In genomic region chrX:110346681-110347080, GRCh38 we compare ENCODE assay signal across 19 cellular contexts. TPM values are rescaled to one million over a fixed set of nuclear protein-coding genes. Genes with fewer than 3 reads are reported as not detected.
DNase-seq lines count a peak whose midpoint lies in the region; ATAC-seq and TF ChIP-seq lines count a peak whose summit lies in the region.
"Had no signal": no experiment of that assay in that cellular context is flagged by ENCODE, and none has a peak within 500 bp of the region (broad histone marks: within the 10 kb centered on the region; RNA-seq: fewer than 3 reads in every experiment).

No MANE protein-coding gene starts in this region.

- WGBS in body of pancreas, 2 donors = 52 to 54% methylated on average over 16 to 17 of the region's 17 CpGs
- WGBS in esophagus squamous epithelium, 2 donors = 52 to 80% methylated on average over 1 to 17 of the region's 17 CpGs

- no peaks in the 10 kb centered on the region for H3K4me1 ChIP-seq in body of pancreas
- H3K4me1 ChIP-seq in cardiac muscle cell (ENCODE audit: low read depth) = no peaks in the 10 kb centered on the region
- no peaks in the 10 kb centered on the region for H3K4me1 ChIP-seq in neural progenitor cell
- no peaks in the 10 kb centered on the region for H3K4me1 ChIP-seq in naive thymus-derived CD4-positive, alpha-beta T cell (ENCODE audit: control insufficient read depth in 2 of 2, insufficient read depth in 2 of 2, low read length in 2 of 2)
- H3K4me1 ChIP-seq in esophagus squamous epithelium = no peaks in the 10 kb centered on the region
- H3K4me1 ChIP-seq: pancreas, spleen had no signal

- H3K27me3 ChIP-seq in H7 (ENCODE audit: control insufficient read depth, insufficient read depth, low read length) = no peaks in the 10 kb centered on the region
- no peaks in the 10 kb centered on the region for H3K27me3 ChIP-seq in body of pancreas
- H3K27me3 ChIP-seq in cardiac muscle cell = no peaks in the 10 kb centered on the region
- H3K27me3 ChIP-seq in neural progenitor cell = no peaks in the 10 kb centered on the region
- no peaks in the 10 kb centered on the region for H3K27me3 ChIP-seq in naive thymus-derived CD4-positive, alpha-beta T cell (ENCODE audit: control insufficient read depth in 2 of 2, insufficient read depth in 2 of 2, low read length in 2 of 2)
- no peaks in the 10 kb centered on the region for H3K27me3 ChIP-seq in esophagus squamous epithelium
- H3K27me3 ChIP-seq: pancreas, spleen had no signal

- H3K9me3 Mint-ChIP-seq in neural progenitor cell = peaks cover 2% of the 10 kb centered on the region
- peaks cover 0 to 1% (median 0%) of the 10 kb centered on the region in 11 donors for H3K9me3 Mint-ChIP-seq in naive thymus-derived CD4-positive, alpha-beta T cell
- H3K9me3 Mint-ChIP-seq in natural killer cell treated with Interleukin-12 subunit alpha and Interleukin-12 subunit beta and Interleukin-15 and Interleukin-18, amount 100 ng/mL, for 72 hours = no peaks in the 10 kb centered on the region
- H3K9me3 Mint-ChIP-seq: activated naive CD4-positive, alpha-beta T cell treated with anti-CD3 and anti-CD28 coated beads, Interleukin-2, amount 50 U/mL, for 24 hours; activated T-cell treated with anti-CD3 and anti-CD28 coated beads, Interleukin-2, amount 50 U/mL, for 24 hours had no signal

- peaks cover 2% of the 10 kb centered on the region for H3K27me3 Mint-ChIP-seq in neural progenitor cell (ENCODE audit: insufficient read depth, low read depth)
- H3K27me3 Mint-ChIP-seq in naive thymus-derived CD4-positive, alpha-beta T cell = no peaks in the 10 kb centered on the region
- peaks cover 0 to 5% of the 10 kb centered on the region in 2 donors for H3K27me3 Mint-ChIP-seq in natural killer cell treated with Interleukin-12 subunit alpha and Interleukin-12 subunit beta and Interleukin-15 and Interleukin-18, amount 100 ng/mL, for 72 hours
- H3K27me3 Mint-ChIP-seq: activated naive CD4-positive, alpha-beta T cell treated with anti-CD3 and anti-CD28 coated beads, Interleukin-2, amount 50 U/mL, for 24 hours had no signal

- no peak for TF ChIP-seq POLR2A in body of pancreas (IDR thresholded peaks at IDR 0.05)
- TF ChIP-seq POLR2A in esophagus squamous epithelium (IDR thresholded peaks at IDR 0.05) = no peak

- H3K36me3 ChIP-seq in H7 (replicated peaks; ENCODE audit: control insufficient read depth, insufficient read depth, low read length) (no peaks in the 10 kb centered on the region), body of pancreas (replicated peaks in 1 of 2; ENCODE audit: insufficient read depth in 1 of 2, low read depth in 2 of 2) (no peaks in the 10 kb centered on the region), cardiac muscle cell (no peaks in the 10 kb centered on the region), neural progenitor cell (no peaks in the 10 kb centered on the region), esophagus squamous epithelium (no peaks in the 10 kb centered on the region)
- H3K36me3 ChIP-seq in naive thymus-derived CD4-positive, alpha-beta T cell (ENCODE audit: control insufficient read depth in 2 of 3, insufficient read depth in 3 of 3, low read length in 3 of 3) = no peaks in the 10 kb centered on the region
- H3K36me3 ChIP-seq: BLaER1 treated with 17β-estradiol and CSF1 and Interleukin-3, amounts not matched to agents 10 nM and 100 nM; pancreas; spleen had no signal

- TF ChIP-seq CTCF in body of pancreas (IDR thresholded peaks at IDR 0.05) (no peak), cardiac muscle cell (IDR thresholded peaks at IDR 0.05; ENCODE audit: low read depth, low read length) (peak; percentile 31), neural progenitor cell (IDR thresholded peaks at IDR 0.05) (no peak), esophagus squamous epithelium (IDR thresholded peaks at IDR 0.05) (no peak)

- H3K79me2 ChIP-seq in neural progenitor cell (ENCODE audit: low read depth) = no peaks in the 10 kb centered on the region

- ATAC-seq in body of pancreas = no peak
- ATAC-seq in naive thymus-derived CD4-positive, alpha-beta T cell = no peak
- no peak for ATAC-seq in natural killer cell treated with Interleukin-12 subunit alpha and Interleukin-12 subunit beta and Interleukin-15 and Interleukin-18, amount 100 ng/mL, for 72 hours
- ATAC-seq: left colon had no signal

- no peak overlapping the region for H3K4me2 ChIP-seq in neural progenitor cell
- H3K4me2 ChIP-seq: BLaER1 treated with 17β-estradiol and CSF1 and Interleukin-3, amounts not matched to agents 10 nM and 100 nM had no signal

- no peaks in the 10 kb centered on the region for H3F3A ChIP-seq in neural progenitor cell (ENCODE audit: low read depth)

- CTCF ChIA-PET in naive thymus-derived CD4-positive, alpha-beta T cell (lab: Charles Lee) = no interaction called here

- intact Hi-C loops in body of pancreas (cut with DNase I) = no loop called here
- intact Hi-C loops in naive thymus-derived CD4-positive, alpha-beta T cell (cut with micrococcal nuclease) = no loop called here
- intact Hi-C loops in esophagus squamous epithelium (cut with DNase I) = no loop called here

- DNase-seq in H7 = peak; percentile 45
- peak; percentile 10 to 33 (median 20) for DNase-seq in body of pancreas
- DNase-seq in cardiac muscle cell (ENCODE audit: low read depth in 1 of 2, low spot score in 1 of 2) = peak; percentile 25 to 40
- peak; percentile 20 for DNase-seq in neural progenitor cell (ENCODE audit: low spot score)
- DNase-seq in NCI-H2196 (lab: John Stamatoyannopoulos, UW; ENCODE audit: unreplicated experiment) = no peak
- DNase-seq in naive thymus-derived CD4-positive, alpha-beta T cell = no peak
- DNase-seq in esophagus squamous epithelium (lab: John Stamatoyannopoulos, UW) = no peak
- DNase-seq in natural killer cell treated with Interleukin-12 subunit alpha and Interleukin-12 subunit beta and Interleukin-15 and Interleukin-18, amount 100 ng/mL, for 72 hours (ENCODE audit: low spot score) = no peak
- DNase-seq: activated CD4-positive, alpha-beta T cell treated with anti-CD3 and anti-CD28 coated beads, Interleukin-2, amount 50 U/mL, for 4 hours; activated T-cell treated with anti-CD3 and anti-CD28 coated beads, Interleukin-2, amount 50 U/mL, for 24 hours; DMS 273 treated with DMSO at 0.1 percent for 48 hours; Kasumi-1; left colon; NCI-H1105 treated with DMSO at 0.1 percent for 48 hours; spleen had no signal

- H3K4me3 ChIP-seq in H7 (ENCODE audit: insufficient read depth, low read depth, low read length) (no peak overlapping the region), body of pancreas (no peak overlapping the region), cardiac muscle cell (no peak overlapping the region), neural progenitor cell (no peak overlapping the region), esophagus squamous epithelium (no peak overlapping the region)
- no peak overlapping the region for H3K4me3 ChIP-seq in naive thymus-derived CD4-positive, alpha-beta T cell (ENCODE audit: low read length)
- H3K4me3 ChIP-seq: BLaER1 treated with 17β-estradiol and CSF1 and Interleukin-3, amounts not matched to agents 10 nM and 100 nM; pancreas; spleen had no signal

- H3K9me3 ChIP-seq in body of pancreas (no peaks in the 10 kb centered on the region), cardiac muscle cell (ENCODE audit: low read depth) (no peaks in the 10 kb centered on the region), neural progenitor cell (ENCODE audit: low read depth) (no peaks in the 10 kb centered on the region), esophagus squamous epithelium (no peaks in the 10 kb centered on the region)
- no peaks in the 10 kb centered on the region for H3K9me3 ChIP-seq in naive thymus-derived CD4-positive, alpha-beta T cell (ENCODE audit: control insufficient read depth in 2 of 3, low read length in 3 of 3)
- H3K9me3 ChIP-seq: pancreas, spleen had no signal

- H3K36me3 Mint-ChIP-seq in neural progenitor cell = no peaks in the 10 kb centered on the region
- no peaks in the 10 kb centered on the region for H3K36me3 Mint-ChIP-seq in naive thymus-derived CD4-positive, alpha-beta T cell
- no peaks in the 10 kb centered on the region for H3K36me3 Mint-ChIP-seq in natural killer cell treated with Interleukin-12 subunit alpha and Interleukin-12 subunit beta and Interleukin-15 and Interleukin-18, amount 100 ng/mL, for 72 hours
- H3K36me3 Mint-ChIP-seq: activated naive CD4-positive, alpha-beta T cell treated with anti-CD3 and anti-CD28 coated beads, Interleukin-2, amount 50 U/mL, for 24 hours had no signal

- H3K27ac Mint-ChIP-seq in neural progenitor cell = no peak overlapping the region
- H3K27ac Mint-ChIP-seq in naive thymus-derived CD4-positive, alpha-beta T cell = no peak overlapping the region
- no peak overlapping the region for H3K27ac Mint-ChIP-seq in natural killer cell treated with Interleukin-12 subunit alpha and Interleukin-12 subunit beta and Interleukin-15 and Interleukin-18, amount 100 ng/mL, for 72 hours
- H3K27ac Mint-ChIP-seq: activated naive CD4-positive, alpha-beta T cell treated with anti-CD3 and anti-CD28 coated beads, Interleukin-2, amount 50 U/mL, for 24 hours; activated T-cell treated with anti-CD3 and anti-CD28 coated beads, Interleukin-2, amount 50 U/mL, for 24 hours had no signal

- POLR2A ChIA-PET in naive thymus-derived CD4-positive, alpha-beta T cell (lab: Charles Lee) = no interaction called here

- H3K4me1 Mint-ChIP-seq in neural progenitor cell = no peaks in the 10 kb centered on the region
- no peaks in the 10 kb centered on the region for H3K4me1 Mint-ChIP-seq in naive thymus-derived CD4-positive, alpha-beta T cell
- no peaks in the 10 kb centered on the region for H3K4me1 Mint-ChIP-seq in natural killer cell treated with Interleukin-12 subunit alpha and Interleukin-12 subunit beta and Interleukin-15 and Interleukin-18, amount 100 ng/mL, for 72 hours (ENCODE audit: low read depth in 2 of 2)
- H3K4me1 Mint-ChIP-seq: activated naive CD4-positive, alpha-beta T cell treated with anti-CD3 and anti-CD28 coated beads, Interleukin-2, amount 50 U/mL, for 24 hours had no signal

- no peak overlapping the region for H2AFZ ChIP-seq in neural progenitor cell (replicated peaks)

- H3K4me3 Mint-ChIP-seq in neural progenitor cell = no peak overlapping the region
- no peak overlapping the region for H3K4me3 Mint-ChIP-seq in naive thymus-derived CD4-positive, alpha-beta T cell
- no peak overlapping the region for H3K4me3 Mint-ChIP-seq in natural killer cell treated with Interleukin-12 subunit alpha and Interleukin-12 subunit beta and Interleukin-15 and Interleukin-18, amount 100 ng/mL, for 72 hours
- H3K4me3 Mint-ChIP-seq: activated naive CD4-positive, alpha-beta T cell treated with anti-CD3 and anti-CD28 coated beads, Interleukin-2, amount 50 U/mL, for 24 hours; activated T-cell treated with anti-CD3 and anti-CD28 coated beads, Interleukin-2, amount 50 U/mL, for 24 hours had no signal

- no peak overlapping the region for H3K27ac ChIP-seq in body of pancreas
- H3K27ac ChIP-seq in cardiac muscle cell = no peak overlapping the region
- no peak overlapping the region for H3K27ac ChIP-seq in neural progenitor cell
- H3K27ac ChIP-seq in naive thymus-derived CD4-positive, alpha-beta T cell (ENCODE audit: low read depth, low read length) = no peak overlapping the region
- no peak overlapping the region for H3K27ac ChIP-seq in esophagus squamous epithelium
- H3K27ac ChIP-seq: BLaER1 treated with 17β-estradiol and CSF1 and Interleukin-3, amounts not matched to agents 10 nM and 100 nM; pancreas; spleen had no signal

- no peak overlapping the region for H3K9ac ChIP-seq in neural progenitor cell
- H3K9ac ChIP-seq: BLaER1 treated with 17β-estradiol and CSF1 and Interleukin-3, amounts not matched to agents 10 nM and 100 nM had no signal

- no peaks in the 10 kb centered on the region for H4K20me1 ChIP-seq in neural progenitor cell (ENCODE audit: low read depth)
- H4K20me1 ChIP-seq: BLaER1 treated with 17β-estradiol and CSF1 and Interleukin-3, amounts not matched to agents 10 nM and 100 nM had no signal

RNA-seq across cellular contexts. Expression of gene RTL9, which starts 12.0 kb away (rescaled TPM):
- total RNA-seq in H7 (2014; rRNA removed; shearing (Covaris generic)) = 0.04 and 0.07 TPM in 2 replicates
- total RNA-seq in body of pancreas = not detected
- total RNA-seq in cardiac muscle cell = 0.74 and 1.4 TPM in 2 replicates
- 0.39 and 0.88 TPM in 2 replicates for polyA plus RNA-seq in cardiac muscle cell
- total RNA-seq in neural progenitor cell (ENCODE audit: low replicate concordance) = 0.22 and 0.49 TPM in 2 replicates
- not detected for total RNA-seq in naive thymus-derived CD4-positive, alpha-beta T cell
- polyA plus RNA-seq in naive thymus-derived CD4-positive, alpha-beta T cell = not detected
- not detected for total RNA-seq in esophagus squamous epithelium
- total RNA-seq in natural killer cell treated with Interleukin-12 subunit alpha and Interleukin-12 subunit beta and Interleukin-15 and Interleukin-18, amount 100 ng/mL, for 72 hours = not detected
- total RNA-seq: dermis microvascular lymphatic vessel endothelial cell, left colon, spleen had no signal
- polyA plus RNA-seq: spleen had no signal

RNA-seq across cellular contexts. Expression of gene AMMECR1, which starts 28.8 kb away (rescaled TPM):
- total RNA-seq in H7 (2014; rRNA removed; shearing (Covaris generic)) = 33.2 and 34.4 TPM in 2 replicates
- total RNA-seq in body of pancreas (1 to 10 TPM; 1.6 to 6.5 TPM), cardiac muscle cell (10.5 and 10.7 TPM in 2 replicates), neural progenitor cell (ENCODE audit: low replicate concordance) (15.0 and 20.3 TPM in 2 replicates), esophagus squamous epithelium (10 to 100 TPM in 3 of 4 donors, 1 to 10 TPM in 1; 9.3 to 33.2 (median 14.5) TPM)
- 20.0 and 22.1 TPM in 2 replicates for polyA plus RNA-seq in cardiac muscle cell
- total RNA-seq in naive thymus-derived CD4-positive, alpha-beta T cell = 10 to 100 TPM; 11.6 to 16.7 (median 15.3) TPM
- 1 to 10 TPM; 4.4 to 9.3 TPM for polyA plus RNA-seq in naive thymus-derived CD4-positive, alpha-beta T cell
- 10 to 100 TPM; 10.1 to 13.6 TPM for total RNA-seq in natural killer cell treated with Interleukin-12 subunit alpha and Interleukin-12 subunit beta and Interleukin-15 and Interleukin-18, amount 100 ng/mL, for 72 hours

Comparison
In these comparisons a context has a peak if more than half of its experiments do, and no peak if none do; other contexts are left out.
1. DNase-seq: peak in H7 (single experiment), body of pancreas (4 of 4), cardiac muscle cell (2 of 2) and neural progenitor cell (single experiment); none in NCI-H2196 (single experiment), naive thymus-derived CD4-positive, alpha-beta T cell (0 of 9), esophagus squamous epithelium (single experiment) and natural killer cell treated with Interleukin-12 subunit alpha and Interleukin-12 subunit beta and Interleukin-15 and Interleukin-18, amount 100 ng/mL, for 72 hours (single experiment).